ENCODE assay signal across 15 cellular contexts in the genomic region with DNA sequence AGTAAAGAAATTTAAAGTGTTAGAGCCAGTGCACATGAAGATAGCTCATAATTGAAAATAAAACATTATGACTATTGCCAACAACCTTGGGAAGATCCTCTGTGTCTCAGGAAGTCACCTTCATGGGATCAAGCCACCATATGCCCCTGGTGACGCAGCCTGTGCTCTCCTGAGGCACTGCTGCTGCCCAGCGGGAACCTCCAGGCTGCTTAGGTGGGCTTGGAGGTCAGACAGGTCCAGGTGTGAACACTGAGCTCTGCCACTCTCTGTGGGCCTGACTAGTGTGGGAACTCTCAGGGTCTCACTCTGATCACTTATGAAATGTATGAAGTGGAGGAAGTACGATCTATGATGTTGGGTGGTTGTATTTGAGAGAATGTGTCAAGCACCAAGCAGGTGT. TPM values are rescaled to one million over a fixed set of nuclear protein-coding genes. Genes with fewer than 3 reads are reported as not detected.
DNase-seq lines count a peak whose midpoint lies in the region; TF ChIP-seq lines count a peak whose summit lies in the region.
"Had no signal": no experiment of that assay in that cellular context is flagged by ENCODE, and none has a peak within 500 bp of the region (broad histone marks: within the 10 kb centered on the region; RNA-seq: fewer than 3 reads in every experiment).

No MANE protein-coding gene starts in this region.

- H3K4me2 ChIP-seq in mammary epithelial cell (ENCODE audit: insufficient read depth, low read depth, low read length) (no peak overlapping the region), OCI-LY1 (ENCODE audit: low read length) (no peak overlapping the region), trophoblast cell (ENCODE audit: low read length) (no peak overlapping the region)
- H3K4me2 ChIP-seq: GM23338 had no signal

- no peaks in the 10 kb centered on the region for H3K4me1 ChIP-seq in mammary epithelial cell (ENCODE audit: insufficient read depth, low read length)
- peaks cover 9% of the 10 kb centered on the region for H3K4me1 ChIP-seq in OCI-LY1 (ENCODE audit: insufficient read depth, low read length, severe bottlenecking)
- no peaks in the 10 kb centered on the region for H3K4me1 ChIP-seq in trophoblast cell (ENCODE audit: control insufficient read depth in 1 of 2, insufficient read depth in 2 of 2, low read length in 2 of 2)

- in situ Hi-C loops in mammary epithelial cell (cut with MboI; ENCODE audit: low sequenced_read_pairs in 2 of 2), result no loop called here

- peak overlapping the region; percentile 44 for H4K12ac ChIP-seq in trophoblast cell (ENCODE audit: low read depth, low read length)

- H4K91ac ChIP-seq in trophoblast cell (ENCODE audit: low read depth, low read length), result no peak overlapping the region

- H3K14ac ChIP-seq in trophoblast cell (ENCODE audit: low read length), result no peak overlapping the region

- H2AK5ac ChIP-seq in trophoblast cell (ENCODE audit: low read length), result no peak overlapping the region

- no peaks in the 10 kb centered on the region for H3K27me3 Mint-ChIP-seq in MCF 10A (ENCODE audit: insufficient read depth, unreplicated experiment)
- H3K27me3 Mint-ChIP-seq: B cell had no signal

- H3K9ac ChIP-seq in mammary epithelial cell (ENCODE audit: insufficient read depth, low read length), result peak overlapping the region; percentile 11
- no peak overlapping the region for H3K9ac ChIP-seq in OCI-LY1 (ENCODE audit: low read length)
- no peak overlapping the region for H3K9ac ChIP-seq in trophoblast cell (ENCODE audit: low read length)

- peaks cover 51% of the 10 kb centered on the region for H3K36me3 Mint-ChIP-seq in MCF 10A (ENCODE audit: insufficient read depth, unreplicated experiment)

- intact Hi-C loops in mammary epithelial cell (cut with micrococcal nuclease) (loop anchor here (5.0 kb wide), 1 partner anchor 45 kb away; a partner anchor contains a TSS), MCF 10A (cut with micrococcal nuclease) (no loop called here)

- no peak overlapping the region for H3K4me3 Mint-ChIP-seq in MCF 10A (ENCODE audit: unreplicated experiment)
- H3K4me3 Mint-ChIP-seq: B cell; CD8-positive, alpha-beta T cell; GM23338 had no signal

- H3K79me1 ChIP-seq in trophoblast cell (ENCODE audit: low read length), result no peaks in the 10 kb centered on the region

- WGBS in mammary epithelial cell (ENCODE audit: low coverage, missing lambda C conversion rate), result 100% methylated on average over 3 of the region's 3 CpGs
- no CpG with 5 or more reads among the region's 3 CpGs for WGBS in trophoblast cell (ENCODE audit: extremely low coverage, insufficient coverage, insufficient read length)

- H3K9me3 ChIP-seq in mammary epithelial cell (replicated peaks; ENCODE audit: insufficient read depth, low read length) (no peaks in the 10 kb centered on the region), OCI-LY1 (ENCODE audit: low read length) (no peaks in the 10 kb centered on the region), trophoblast cell (ENCODE audit: insufficient read depth, low read depth, low read length) (no peaks in the 10 kb centered on the region)

- POLR2A ChIA-PET in MCF 10A (lab: Yijun Ruan, JAX), result interaction anchor here (0.6 to 1.0 kb wide), 3 partner anchors 16 to 45 kb away, joined by 3 to 7 read pairs (median 3); a partner anchor contains a TSS

- CTCF ChIA-PET in mammary epithelial cell (lab: Charles Lee; ENCODE audit: low non-redundant PET), result no interaction called here
- CTCF ChIA-PET in MCF 10A (lab: Yijun Ruan, JAX), result interaction anchor here (1.0 kb wide), 1 partner anchor 10 kb away, joined by 5 read pairs; no protein-coding TSS in a partner anchor

- H3K4me3 ChIP-seq in mammary epithelial cell (replicated peaks in 1 of 3; ENCODE audit: insufficient read depth in 1 of 3, low read depth in 2 of 3, low read length in 3 of 3) (no peak overlapping the region), OCI-LY1 (ENCODE audit: low read depth, low read length, poor library complexity, severe bottlenecking) (no peak overlapping the region), trophoblast cell (ENCODE audit: low read depth, low read length) (no peak overlapping the region)
- H3K4me3 ChIP-seq: GM23338 had no signal

- H3K9me2 ChIP-seq in OCI-LY1 (ENCODE audit: low read depth, low read length), result no peaks in the 10 kb centered on the region

- H3K18ac ChIP-seq in trophoblast cell (ENCODE audit: low read length), result no peak overlapping the region

- H3K9me3 Mint-ChIP-seq in MCF 10A (ENCODE audit: unreplicated experiment), result no peaks in the 10 kb centered on the region
- H3K9me3 Mint-ChIP-seq: CD8-positive, alpha-beta T cell; GM23338 had no signal

- H4K8ac ChIP-seq in trophoblast cell (ENCODE audit: low read depth, low read length), result no peak overlapping the region

- peaks cover 6% of the 10 kb centered on the region for H3K36me3 ChIP-seq in mammary epithelial cell (ENCODE audit: insufficient read depth, low read length)
- H3K36me3 ChIP-seq in OCI-LY1 (ENCODE audit: insufficient read depth, low read length), result peaks cover 51% of the 10 kb centered on the region
- peaks cover 12 to 17% of the 10 kb centered on the region in 2 experiments for H3K36me3 ChIP-seq in trophoblast cell (ENCODE audit: control insufficient read depth in 1 of 2, insufficient read depth in 2 of 2, low read length in 2 of 2)

- H3K27me3 ChIP-seq in mammary epithelial cell (ENCODE audit: insufficient read depth, low read length), result no peaks in the 10 kb centered on the region
- H3K27me3 ChIP-seq in OCI-LY1 (ENCODE audit: insufficient read depth, low read length), result no peaks in the 10 kb centered on the region
- H3K27me3 ChIP-seq in trophoblast cell (ENCODE audit: insufficient read depth, low read length), result no peaks in the 10 kb centered on the region

- H2BK120ac ChIP-seq in trophoblast cell (ENCODE audit: insufficient read depth, low read length, poor library complexity), result no peak overlapping the region

- H4K20me1 ChIP-seq in mammary epithelial cell (ENCODE audit: insufficient read depth, low read length), result no peaks in the 10 kb centered on the region
- H4K20me1 ChIP-seq in OCI-LY1 (ENCODE audit: insufficient read depth, low read length), result no peaks in the 10 kb centered on the region

- no peak for DNase-seq in mammary epithelial cell
- no peak for DNase-seq in MCF 10A (ENCODE audit: unreplicated experiment)
- DNase-seq in trophoblast cell, result no peak
- no peak for DNase-seq in effector CD8-positive, alpha-beta T cell (lab: John Stamatoyannopoulos, UW)
- no peak for DNase-seq in kidney glomerular epithelial cell (lab: John Stamatoyannopoulos, UW)
- no peak for DNase-seq in NCI-H2171 (lab: John Stamatoyannopoulos, UW)
- DNase-seq: Calu3; CD8-positive, alpha-beta T cell; DMS79 treated with DMSO at 0.1 percent for 48 hours; EL; HCEC 1CT had no signal

- BruUV-seq in mammary epithelial cell (replicated peaks; lab: Mats Ljungman, UMichigan) (no TSS peak), MCF 10A (replicated peaks; lab: Mats Ljungman, UMichigan) (no TSS peak)

- no peak for TF ChIP-seq CTCF in mammary epithelial cell (conservative IDR thresholded peaks at IDR 0.05 in 1 of 2, IDR thresholded peaks at IDR 0.05 in 1 of 2; ENCODE audit: extremely low read depth in 1 of 2, insufficient read depth in 1 of 2, low read depth in 1 of 2, low read length in 2 of 2)
- no peak for TF ChIP-seq CTCF in MCF 10A (IDR thresholded peaks at IDR 0.05; ENCODE audit: unreplicated experiment)
- TF ChIP-seq CTCF in OCI-LY1 (IDR thresholded peaks at IDR 0.05; ENCODE audit: low read length), result no peak

- H3K79me2 ChIP-seq in mammary epithelial cell (ENCODE audit: insufficient read depth, low read length) (no peaks in the 10 kb centered on the region), OCI-LY1 (ENCODE audit: insufficient read depth, low read length) (no peaks in the 10 kb centered on the region), trophoblast cell (ENCODE audit: control insufficient read depth, insufficient read depth, low read length, poor library complexity) (no peaks in the 10 kb centered on the region)

- H2AFZ ChIP-seq in mammary epithelial cell (ENCODE audit: low read depth, low read length) (no peak overlapping the region), OCI-LY1 (ENCODE audit: low read length) (no peak overlapping the region), trophoblast cell (ENCODE audit: insufficient read depth, low read length, poor library complexity) (no peak overlapping the region)
- H2AFZ ChIP-seq: GM23338 had no signal

- dilution Hi-C loops in mammary epithelial cell (cut with HindIII; ENCODE audit: low sequenced_read_pairs), result no loop called here

- H3K23ac ChIP-seq in trophoblast cell (ENCODE audit: low read length), result no peak overlapping the region

- no peak overlapping the region for H3K4ac ChIP-seq in trophoblast cell (ENCODE audit: low read depth, low read length)

- H3K27ac ChIP-seq in mammary epithelial cell (ENCODE audit: insufficient read depth, low read depth, low read length), result no peak overlapping the region
- H3K27ac ChIP-seq in OCI-LY1 (ENCODE audit: low read depth, low read length, poor library complexity, severe bottlenecking), result peak overlapping the region; percentile 47
- H3K27ac ChIP-seq in trophoblast cell (ENCODE audit: low read depth, low read length), result no peak overlapping the region
- H3K27ac ChIP-seq: C4-2B had no signal

- no peak overlapping the region for H2BK5ac ChIP-seq in trophoblast cell (ENCODE audit: low read depth, low read length, poor library complexity)

- no peak overlapping the region for H2BK12ac ChIP-seq in trophoblast cell (ENCODE audit: low read length)

- H3F3A ChIP-seq in OCI-LY1 (ENCODE audit: insufficient read depth, low read length), result no peaks in the 10 kb centered on the region

- H3K4me1 Mint-ChIP-seq in MCF 10A (ENCODE audit: insufficient read depth, unreplicated experiment), result peaks cover 6% of the 10 kb centered on the region
- H3K4me1 Mint-ChIP-seq: B cell had no signal

- no peak overlapping the region for H3K27ac Mint-ChIP-seq in MCF 10A (ENCODE audit: low read depth, unreplicated experiment)
- H3K27ac Mint-ChIP-seq: B cell, GM23338 had no signal

RNA-seq across cellular contexts. Expression of a gene that starts 16.7 kb away (rescaled TPM):
- total RNA-seq in mammary epithelial cell (10 to 100 TPM in 1 of 2 donors, 1 to 10 TPM in 1; 5.5 to 12.4 TPM), MCF 10A (2022) (7.3 and 7.6 TPM in 2 replicates)
- 7.8 TPM for polyA plus RNA-seq in mammary epithelial cell
- 55.1 TPM for polyA minus RNA-seq in mammary epithelial cell
- polyA plus RNA-seq in trophoblast cell (2013), result 5.2 and 5.3 TPM in 2 replicates

RNA-seq across cellular contexts. Expression of a gene that starts 45.3 kb away (rescaled TPM):
- 100 to 1,000 TPM; 304 to 321 TPM for total RNA-seq in mammary epithelial cell
- polyA plus RNA-seq in mammary epithelial cell, result 35.7 TPM
- 210 TPM for polyA minus RNA-seq in mammary epithelial cell
- 353 and 383 TPM in 2 replicates for total RNA-seq in MCF 10A (2022)
- polyA plus RNA-seq in trophoblast cell (2013), result 194 and 207 TPM in 2 replicates
